24 cellular contexts compared by ENCODE assay signal in the genomic region with DNA sequence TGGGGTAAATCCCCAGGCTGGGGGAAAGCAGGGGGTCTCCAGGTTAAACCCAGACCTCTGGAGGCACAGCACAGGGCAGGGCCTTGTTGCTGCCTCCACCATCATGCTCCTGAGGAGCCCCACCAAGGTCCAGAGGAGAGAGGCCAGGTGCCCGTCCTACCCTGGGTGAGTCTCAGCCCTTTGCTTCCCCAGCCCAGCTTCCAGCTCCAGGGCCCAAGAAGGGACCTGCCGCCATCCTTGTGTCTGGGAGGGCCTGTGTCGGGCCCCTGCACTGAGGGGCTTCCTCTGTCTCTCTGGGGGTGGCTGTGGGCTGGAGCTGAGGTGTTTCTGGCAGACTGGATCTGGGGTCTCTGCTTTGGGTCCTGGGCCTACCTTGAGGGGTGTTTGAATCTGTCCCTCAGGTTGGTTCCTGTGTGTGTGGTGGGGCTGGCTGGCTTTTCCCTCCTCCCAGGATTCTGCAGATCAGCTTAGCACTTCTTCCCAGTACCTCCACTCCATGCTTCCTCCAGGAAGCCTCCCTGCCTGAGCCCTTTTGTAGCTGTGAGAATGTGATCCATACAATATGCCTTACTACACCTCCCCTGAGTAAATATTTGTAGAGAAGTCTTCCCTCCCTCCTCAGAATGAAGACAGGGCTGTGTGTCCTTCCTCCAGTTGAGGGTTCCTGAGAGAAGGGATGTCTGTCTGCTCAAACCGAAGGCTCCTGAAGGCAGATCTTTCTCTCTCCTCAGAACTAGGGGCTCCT. TPM values are rescaled to one million over a fixed set of nuclear protein-coding genes. Genes with fewer than 3 reads are reported as not detected.
DNase-seq lines count a peak whose midpoint lies in the region; ATAC-seq and TF ChIP-seq lines count a peak whose summit lies in the region.
"Had no signal": no experiment of that assay in that cellular context is flagged by ENCODE, and none has a peak within 500 bp of the region (broad histone marks: within the 10 kb centered on the region; RNA-seq: fewer than 3 reads in every experiment).

No MANE protein-coding gene starts in this region.

- peaks cover 22% of the 10 kb centered on the region for H3K4me1 ChIP-seq in CD8-positive, alpha-beta T cell (ENCODE audit: insufficient read depth, low read length)

- H3K27me3 ChIP-seq in CD8-positive, alpha-beta T cell (ENCODE audit: insufficient read depth, low read length), result no peaks in the 10 kb centered on the region
- H3K27me3 ChIP-seq: ascending aorta, transverse colon had no signal

- H3K27ac Mint-ChIP-seq in activated naive CD8-positive, alpha-beta T cell, result peak overlapping the region; percentile 50
- no peak overlapping the region for H3K27ac Mint-ChIP-seq in activated naive CD8-positive, alpha-beta T cell treated with anti-CD3 and anti-CD28 coated beads for 36 hours
- H3K27ac Mint-ChIP-seq in activated B cell treated with CpG ODN at 0.5 μM for 24 hours, result peak overlapping the region; percentile 13
- peak overlapping the region; percentile 73 for H3K27ac Mint-ChIP-seq in stimulated activated naive B cell treated with anti-CD40 and anti-IgM and Interleukin-4, amounts not matched to agents 10 μg/mL and 1 μg/mL and 100 μg/mL, for 72 hours
- H3K27ac Mint-ChIP-seq in CD8-positive, alpha-beta T cell, result no peak overlapping the region

- H3K27ac ChIP-seq in CD8-positive, alpha-beta T cell (ENCODE audit: low read depth, low read length), result no peak overlapping the region
- H3K27ac ChIP-seq: ascending aorta, HL-60, transverse colon had no signal

- no peaks in the 10 kb centered on the region for H3K36me3 ChIP-seq in CD8-positive, alpha-beta T cell (ENCODE audit: insufficient read depth, low read length)
- H3K36me3 ChIP-seq: ascending aorta, transverse colon had no signal

- H3K4me3 ChIP-seq in CD8-positive, alpha-beta T cell (ENCODE audit: low read depth, low read length), result no peak overlapping the region
- H3K4me3 ChIP-seq: ascending aorta, transverse colon had no signal

- CTCF ChIA-PET in activated B cell treated with CpG ODN at 0.5 μM for 24 hours (lab: Charles Lee), result interaction anchor here (1.4 to 7.8 kb wide), 5 partner anchors 18 to 264 kb away, joined by 4 to 208 read pairs (median 6); no protein-coding TSS in a partner anchor
- CTCF ChIA-PET in CD8-positive, alpha-beta T cell (lab: Charles Lee), result interaction anchor here (0.7 to 13.2 kb wide), 12 partner anchors 8 to 353 kb away, joined by 3 to 406 read pairs (median 8); partner anchors contain the start of gene AHDC1

- no peaks in the 10 kb centered on the region for H3K27me3 Mint-ChIP-seq in activated naive CD8-positive, alpha-beta T cell
- H3K27me3 Mint-ChIP-seq in activated naive CD8-positive, alpha-beta T cell treated with anti-CD3 and anti-CD28 coated beads for 36 hours, result no peaks in the 10 kb centered on the region
- H3K27me3 Mint-ChIP-seq in activated B cell treated with CpG ODN at 0.5 μM for 24 hours, result no peaks in the 10 kb centered on the region
- no peaks in the 10 kb centered on the region for H3K27me3 Mint-ChIP-seq in stimulated activated naive B cell treated with anti-CD40 and anti-IgM and Interleukin-4, amounts not matched to agents 10 μg/mL and 1 μg/mL and 100 μg/mL, for 72 hours
- H3K27me3 Mint-ChIP-seq in CD8-positive, alpha-beta T cell (ENCODE audit: low read depth), result no peaks in the 10 kb centered on the region

- no peaks in the 10 kb centered on the region for H3K9me3 Mint-ChIP-seq in activated naive CD8-positive, alpha-beta T cell (ENCODE audit: low read depth)
- no peaks in the 10 kb centered on the region for H3K9me3 Mint-ChIP-seq in activated naive CD8-positive, alpha-beta T cell treated with anti-CD3 and anti-CD28 coated beads for 36 hours
- no peaks in the 10 kb centered on the region for H3K9me3 Mint-ChIP-seq in activated B cell treated with CpG ODN at 0.5 μM for 24 hours
- H3K9me3 Mint-ChIP-seq in stimulated activated naive B cell treated with anti-CD40 and anti-IgM and Interleukin-4, amounts not matched to agents 10 μg/mL and 1 μg/mL and 100 μg/mL, for 72 hours, result no peaks in the 10 kb centered on the region
- no peaks in the 10 kb centered on the region for H3K9me3 Mint-ChIP-seq in CD8-positive, alpha-beta T cell

- no peak overlapping the region for H3K4me3 Mint-ChIP-seq in activated naive CD8-positive, alpha-beta T cell
- no peak overlapping the region for H3K4me3 Mint-ChIP-seq in activated naive CD8-positive, alpha-beta T cell treated with anti-CD3 and anti-CD28 coated beads for 36 hours
- no peak overlapping the region for H3K4me3 Mint-ChIP-seq in activated B cell treated with CpG ODN at 0.5 μM for 24 hours
- H3K4me3 Mint-ChIP-seq in stimulated activated naive B cell treated with anti-CD40 and anti-IgM and Interleukin-4, amounts not matched to agents 10 μg/mL and 1 μg/mL and 100 μg/mL, for 72 hours, result no peak overlapping the region
- H3K4me3 Mint-ChIP-seq in CD8-positive, alpha-beta T cell, result no peak overlapping the region

- ATAC-seq in activated B cell treated with CpG ODN at 0.5 μM for 24 hours (ENCODE audit: low read depth) (no peak), left colon (peak; percentile 13)
- no peak for ATAC-seq in stimulated activated naive B cell treated with anti-CD40 and anti-IgM and Interleukin-4, amounts not matched to agents 10 μg/mL and 1 μg/mL and 100 μg/mL, for 72 hours (replicated peaks)
- no peak for ATAC-seq in CD8-positive, alpha-beta T cell
- ATAC-seq: right cardiac atrium; stimulated activated naive CD8-positive, alpha-beta T cell treated with anti-CD3 and anti-CD28 coated beads, Interleukin-15, Interleukin-2, amounts not matched to agents 100 U/mL and 50 U/mL, for 24 hours had no signal

- H3K4me1 Mint-ChIP-seq in activated naive CD8-positive, alpha-beta T cell (ENCODE audit: low read depth), result peaks cover 17% of the 10 kb centered on the region
- peaks cover 16% of the 10 kb centered on the region for H3K4me1 Mint-ChIP-seq in activated naive CD8-positive, alpha-beta T cell treated with anti-CD3 and anti-CD28 coated beads for 36 hours
- peaks cover 30% of the 10 kb centered on the region for H3K4me1 Mint-ChIP-seq in activated B cell treated with CpG ODN at 0.5 μM for 24 hours
- H3K4me1 Mint-ChIP-seq in stimulated activated naive B cell treated with anti-CD40 and anti-IgM and Interleukin-4, amounts not matched to agents 10 μg/mL and 1 μg/mL and 100 μg/mL, for 72 hours, result peaks cover 24 to 39% of the 10 kb centered on the region in 2 donors
- peaks cover 24% of the 10 kb centered on the region for H3K4me1 Mint-ChIP-seq in CD8-positive, alpha-beta T cell (ENCODE audit: low read depth)

- no peak for TF ChIP-seq CTCF in activated B cell treated with CpG ODN at 0.5 μM for 24 hours (IDR thresholded peaks at IDR 0.05)
- TF ChIP-seq CTCF in CD8-positive, alpha-beta T cell (IDR thresholded peaks at IDR 0.05), result no peak

- intact Hi-C loops in activated B cell treated with CpG ODN at 0.5 μM for 24 hours (cut with micrococcal nuclease), result no loop called here
- intact Hi-C loops in left colon (cut with DNase I, micrococcal nuclease), result loop anchor here in 1 of 2 donors (10.0 kb wide), 1 partner anchor 206 kb away; the partner anchor contains the start of gene AHDC1
- intact Hi-C loops in CD8-positive, alpha-beta T cell (cut with DNase I, micrococcal nuclease), result loop anchor here in 1 of 2 experiments (5.0 kb wide), 1 partner anchor 296 kb away; no protein-coding TSS in a partner anchor

- POLR2A ChIA-PET in activated B cell treated with CpG ODN at 0.5 μM for 24 hours (lab: Charles Lee), result interaction anchor here (0.7 to 1.1 kb wide), 4 partner anchors 18 to 373 kb away, joined by 3 to 4 read pairs (median 4); partner anchors contain the start of gene AHDC1
- POLR2A ChIA-PET in CD8-positive, alpha-beta T cell (lab: Charles Lee), result interaction anchor here (0.6 to 1.3 kb wide), 2 partner anchors 57 to 848 kb away, joined by 3 read pairs; partner anchors contain the start of gene SYTL1

- DNase-seq in activated naive CD8-positive, alpha-beta T cell treated with anti-CD3 and anti-CD28 coated beads for 36 hours, result no peak
- DNase-seq in activated B cell treated with CpG ODN at 0.5 μM for 24 hours (no peak), left colon (no peak), AG08395 (ENCODE audit: low spot score) (no peak)
- no peak for DNase-seq in stimulated activated naive B cell treated with anti-CD40 and anti-IgM and Interleukin-4, amounts not matched to agents 10 μg/mL and 1 μg/mL and 100 μg/mL, for 72 hours
- no peak for DNase-seq in CD8-positive, alpha-beta T cell
- no peak for DNase-seq in stimulated activated CD8-positive, alpha-beta memory T cell treated with anti-CD3 and anti-CD28 coated beads, Interleukin-4, amount 100 ng/mL, for 48 hours
- DNase-seq: activated CD4-positive, alpha-beta T cell treated with anti-CD3 and anti-CD28 coated beads for 1 hour; activated effector memory CD4-positive, alpha-beta T cell treated with anti-CD3 and anti-CD28 coated beads, Interleukin-2, amount 50 U/mL, for 16 hours; hippocampal formation; KG1; NCI-H1048; NCI-H2171; NCI-H526 treated with DMSO at 0.1 percent for 48 hours; SIG-M5; stimulated activated CD4-positive, alpha-beta T cell treated with anti-CD3 and anti-CD28 coated beads, Interleukin-15, amount 100 ng/mL, for 24 hours; stimulated activated naive CD8-positive, alpha-beta T cell treated with anti-CD3 and anti-CD28 coated beads, Interleukin-15, Interleukin-2, amounts not matched to agents 100 U/mL and 50 U/mL, for 24 hours; transverse colon had no signal

- no peaks in the 10 kb centered on the region for H3K36me3 Mint-ChIP-seq in activated naive CD8-positive, alpha-beta T cell
- no peaks in the 10 kb centered on the region for H3K36me3 Mint-ChIP-seq in activated naive CD8-positive, alpha-beta T cell treated with anti-CD3 and anti-CD28 coated beads for 36 hours
- no peaks in the 10 kb centered on the region for H3K36me3 Mint-ChIP-seq in activated B cell treated with CpG ODN at 0.5 μM for 24 hours (ENCODE audit: low read depth)
- H3K36me3 Mint-ChIP-seq in stimulated activated naive B cell treated with anti-CD40 and anti-IgM and Interleukin-4, amounts not matched to agents 10 μg/mL and 1 μg/mL and 100 μg/mL, for 72 hours, result no peaks in the 10 kb centered on the region
- no peaks in the 10 kb centered on the region for H3K36me3 Mint-ChIP-seq in CD8-positive, alpha-beta T cell

- H3K9me3 ChIP-seq in CD8-positive, alpha-beta T cell (ENCODE audit: low read length), result no peaks in the 10 kb centered on the region
- H3K9me3 ChIP-seq: ascending aorta, transverse colon had no signal

RNA-seq across cellular contexts. Expression of gene GPR3, which starts 6.2 kb away (rescaled TPM):
- total RNA-seq in activated naive CD8-positive, alpha-beta T cell treated with anti-CD3 and anti-CD28 coated beads for 36 hours, result 1 to 10 TPM; 3.5 to 3.9 TPM
- 0.11 TPM in 1 of 2 replicates, not detected in the other for total RNA-seq in activated B cell treated with CpG ODN at 0.5 μM for 24 hours
- total RNA-seq in left colon, result not detected
- 1 to 10 TPM in 1 of 2 experiments, not detected in 1; 1.1 TPM for total RNA-seq in CD8-positive, alpha-beta T cell
- total RNA-seq: transverse colon had no signal

RNA-seq across cellular contexts. Expression of gene CD164L2, which starts 15.4 kb away (rescaled TPM):
- not detected for total RNA-seq in activated naive CD8-positive, alpha-beta T cell treated with anti-CD3 and anti-CD28 coated beads for 36 hours
- total RNA-seq in activated B cell treated with CpG ODN at 0.5 μM for 24 hours (0.16 TPM in 1 of 2 replicates, not detected in the other), left colon (1 to 10 TPM in 1 of 2 donors, under 1 TPM in 1; 0.47 to 2.0 TPM)
- total RNA-seq in CD8-positive, alpha-beta T cell, result not detected
- total RNA-seq: A673, ascending aorta, OCI-LY7, right cardiac atrium, transverse colon had no signal

RNA-seq across cellular contexts. Expression of gene FCN3, which starts 24.0 kb away (rescaled TPM):
- not detected for total RNA-seq in activated naive CD8-positive, alpha-beta T cell treated with anti-CD3 and anti-CD28 coated beads for 36 hours
- not detected in 2 replicates for total RNA-seq in activated B cell treated with CpG ODN at 0.5 μM for 24 hours
- under 1 TPM; 0.45 to 0.76 TPM for total RNA-seq in left colon
- not detected for total RNA-seq in CD8-positive, alpha-beta T cell
- total RNA-seq: A673, OCI-LY7 had no signal

RNA-seq across cellular contexts. Expression of gene MAP3K6, which starts 31.8 kb away (rescaled TPM):
- total RNA-seq in activated naive CD8-positive, alpha-beta T cell treated with anti-CD3 and anti-CD28 coated beads for 36 hours, result 1 to 10 TPM; 3.0 to 4.5 TPM
- 4.6 and 7.4 TPM in 2 replicates for total RNA-seq in activated B cell treated with CpG ODN at 0.5 μM for 24 hours
- 10 to 100 TPM; 14.6 to 34.9 TPM for total RNA-seq in left colon
- 10 to 100 TPM; 17.5 to 19.9 TPM for total RNA-seq in CD8-positive, alpha-beta T cell

RNA-seq across cellular contexts. Expression of gene SYTL1, which starts 56.8 kb away (rescaled TPM):
- 10 to 100 TPM; 39.6 to 45.5 TPM for total RNA-seq in activated naive CD8-positive, alpha-beta T cell treated with anti-CD3 and anti-CD28 coated beads for 36 hours
- total RNA-seq in activated B cell treated with CpG ODN at 0.5 μM for 24 hours (76.0 and 81.9 TPM in 2 replicates), left colon (10 to 100 TPM; 12.9 to 15.2 TPM)
- total RNA-seq in CD8-positive, alpha-beta T cell, result 100 to 1,000 TPM; 103 to 113 TPM

Comparison
In these comparisons a context has a peak if more than half of its experiments do, and no peak if none do; other contexts are left out.
1. H3K27ac Mint-ChIP-seq: peak in activated naive CD8-positive, alpha-beta T cell (single experiment), activated B cell treated with CpG ODN at 0.5 μM for 24 hours (single experiment) and stimulated activated naive B cell treated with anti-CD40 and anti-IgM and Interleukin-4, amounts not matched to agents 10 μg/mL and 1 μg/mL and 100 μg/mL, for 72 hours (single experiment); none in activated naive CD8-positive, alpha-beta T cell treated with anti-CD3 and anti-CD28 coated beads for 36 hours (single experiment) and CD8-positive, alpha-beta T cell (single experiment).